Comparison of ENCODE assay signal across 8 cellular contexts in the genomic region with DNA sequence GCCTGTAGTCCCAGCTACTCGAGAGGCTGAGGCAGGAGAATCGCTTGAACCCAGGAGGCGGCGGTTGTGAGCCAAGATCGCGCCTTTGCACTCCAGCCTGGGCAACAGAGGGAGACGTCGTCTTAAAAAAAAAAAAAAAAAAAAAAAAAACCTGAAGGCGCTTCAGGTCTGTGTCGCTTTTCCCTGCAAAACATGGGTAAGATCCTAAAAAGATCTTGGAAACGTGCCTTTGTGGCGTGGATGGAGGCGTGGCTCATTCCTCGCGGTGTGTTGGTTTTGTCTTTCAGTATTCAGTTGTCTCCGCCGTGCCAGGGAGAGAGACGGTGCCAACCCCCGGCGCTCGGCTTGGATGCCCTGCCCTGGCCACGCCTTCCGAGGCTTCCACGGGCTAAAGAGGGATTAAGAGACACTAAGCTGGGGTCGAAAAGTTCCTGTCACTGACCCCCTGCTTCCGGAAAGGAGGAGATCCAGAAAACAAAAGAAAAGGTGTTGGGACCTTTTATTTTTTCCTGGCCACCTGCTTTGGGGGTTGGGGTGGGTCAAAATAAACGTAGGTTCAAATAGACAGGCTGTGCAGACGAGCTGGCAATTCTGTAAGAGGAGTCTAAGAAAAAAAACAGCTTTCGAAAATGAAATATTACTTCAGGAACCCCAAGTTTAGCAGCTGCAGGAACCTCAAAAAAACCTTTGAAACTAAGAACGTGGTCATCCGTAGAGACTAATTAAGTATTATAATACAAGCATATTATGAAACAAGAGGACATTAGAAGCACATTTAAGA. TPM values are rescaled to one million over a fixed set of nuclear protein-coding genes. Genes with fewer than 3 reads are reported as not detected.
DNase-seq lines count a peak whose midpoint lies in the region; ATAC-seq and TF ChIP-seq lines count a peak whose summit lies in the region.

No MANE protein-coding gene starts in this region.

- 2% methylated on average over 31 of the region's 31 CpGs for WGBS in esophagus, 2 donors
- WGBS in aorta, 2 donors = 3% methylated on average over 31 of the region's 31 CpGs

- peaks cover 4% of the 10 kb centered on the region for H3K27me3 Mint-ChIP-seq in CD4-positive, CD25-positive, alpha-beta regulatory T cell
- peaks cover 5% of the 10 kb centered on the region for H3K27me3 Mint-ChIP-seq in activated CD8-positive, alpha-beta T cell treated with anti-CD3 and anti-CD28 coated beads for 36 hours
- peaks cover 0 to 6% (median 0%) of the 10 kb centered on the region in 5 donors for H3K27me3 Mint-ChIP-seq in naive thymus-derived CD8-positive, alpha-beta T cell

- H3K4me3 Mint-ChIP-seq in CD4-positive, CD25-positive, alpha-beta regulatory T cell = peak overlapping the region; percentile 94 to 98 (median 98)
- peak overlapping the region; percentile 98 for H3K4me3 Mint-ChIP-seq in activated CD8-positive, alpha-beta T cell treated with anti-CD3 and anti-CD28 coated beads for 36 hours
- peak overlapping the region; percentile 88 to 99 (median 96) for H3K4me3 Mint-ChIP-seq in naive thymus-derived CD8-positive, alpha-beta T cell

- no peaks in the 10 kb centered on the region for H3K9me3 Mint-ChIP-seq in CD4-positive, CD25-positive, alpha-beta regulatory T cell
- H3K9me3 Mint-ChIP-seq in activated CD8-positive, alpha-beta T cell treated with anti-CD3 and anti-CD28 coated beads for 36 hours = no peaks in the 10 kb centered on the region
- H3K9me3 Mint-ChIP-seq in naive thymus-derived CD8-positive, alpha-beta T cell = no peaks in the 10 kb centered on the region

- no peak for TF ChIP-seq CTCF in activated CD8-positive, alpha-beta T cell treated with anti-CD3 and anti-CD28 coated beads for 36 hours (IDR thresholded peaks at IDR 0.05)

- DNase-seq in CD4-positive, CD25-positive, alpha-beta regulatory T cell = peak; percentile 7 to 40 (median 15)
- DNase-seq in NCI-H226 = peak; percentile 57
- DNase-seq in activated CD8-positive, alpha-beta T cell treated with anti-CD3 and anti-CD28 coated beads for 36 hours = peak; percentile 47
- peak in 3 of 10 donors; percentile 3 to 8 (median 7) for DNase-seq in naive thymus-derived CD8-positive, alpha-beta T cell
- DNase-seq in aorta = peak; percentile 61 to 83
- DNase-seq in DMS114 treated with DMSO at 0.1 percent for 48 hours (lab: John Stamatoyannopoulos, UW; ENCODE audit: unreplicated experiment) = no peak

- CTCF ChIA-PET in activated CD8-positive, alpha-beta T cell treated with anti-CD3 and anti-CD28 coated beads for 36 hours (lab: Charles Lee) = interaction anchor here (0.7 to 1.4 kb wide), 2 partner anchors 37 to 119 kb away, joined by 3 read pairs; no protein-coding TSS in a partner anchor

- H3K36me3 ChIP-seq in CD4-positive, CD25-positive, alpha-beta regulatory T cell (ENCODE audit: control insufficient read depth, insufficient read depth, low read length) = no peaks in the 10 kb centered on the region
- H3K36me3 ChIP-seq in esophagus (ENCODE audit: control insufficient read depth in 2 of 2, insufficient read depth in 2 of 2, low read length in 1 of 2) (no peaks in the 10 kb centered on the region), aorta (ENCODE audit: control insufficient read depth in 1 of 2, insufficient read depth in 2 of 2, low read length in 1 of 2) (no peaks in the 10 kb centered on the region)

- POLR2A ChIA-PET in activated CD8-positive, alpha-beta T cell treated with anti-CD3 and anti-CD28 coated beads for 36 hours (lab: Charles Lee) = interaction anchor here (0.7 to 1.5 kb wide), 4 partner anchors 11 to 151 kb away, joined by 4 to 6 read pairs (median 4); no protein-coding TSS in a partner anchor
- POLR2A ChIA-PET in naive thymus-derived CD8-positive, alpha-beta T cell (lab: Charles Lee) = interaction anchor here (0.7 kb wide), 1 partner anchor 224 kb away, joined by 3 read pairs; no protein-coding TSS in a partner anchor

- H3K4me1 Mint-ChIP-seq in CD4-positive, CD25-positive, alpha-beta regulatory T cell = peaks cover 15 to 38% (median 28%) of the 10 kb centered on the region in 4 donors
- H3K4me1 Mint-ChIP-seq in activated CD8-positive, alpha-beta T cell treated with anti-CD3 and anti-CD28 coated beads for 36 hours (ENCODE audit: low read depth) = peaks cover 30% of the 10 kb centered on the region
- peaks cover 14 to 32% (median 28%) of the 10 kb centered on the region in 4 donors for H3K4me1 Mint-ChIP-seq in naive thymus-derived CD8-positive, alpha-beta T cell

- H3K27ac ChIP-seq in CD4-positive, CD25-positive, alpha-beta regulatory T cell (ENCODE audit: insufficient read depth, low read length, poor library complexity, severe bottlenecking) = no peak overlapping the region
- H3K27ac ChIP-seq in esophagus (ENCODE audit: low read depth in 2 of 2, low read length in 1 of 2) (peak overlapping the region; percentile 79 to 89), aorta (ENCODE audit: low read depth in 1 of 2, low read length in 2 of 2) (no peak overlapping the region)

- intact Hi-C loops in activated CD8-positive, alpha-beta T cell treated with anti-CD3 and anti-CD28 coated beads for 36 hours (cut with micrococcal nuclease) = no loop called here
- intact Hi-C loops in aorta (cut with DNase I) = no loop called here

- peak overlapping the region; percentile 93 for H3K4me3 ChIP-seq in CD4-positive, CD25-positive, alpha-beta regulatory T cell (ENCODE audit: low read depth, low read length)
- H3K4me3 ChIP-seq in esophagus (ENCODE audit: low read depth in 1 of 2, low read length in 2 of 2) = peak overlapping the region; percentile 65 to 93
- H3K4me3 ChIP-seq in aorta (ENCODE audit: low read length in 2 of 2) = peak overlapping the region; percentile 58 to 61

- peaks cover 30% of the 10 kb centered on the region for H3K4me1 ChIP-seq in CD4-positive, CD25-positive, alpha-beta regulatory T cell (ENCODE audit: control insufficient read depth, insufficient read depth, low read length, poor library complexity, severe bottlenecking)
- H3K4me1 ChIP-seq in esophagus (ENCODE audit: control insufficient read depth in 2 of 2, insufficient read depth in 2 of 2, low read length in 1 of 2) (peaks cover 0 to 9% of the 10 kb centered on the region in 2 donors), aorta (ENCODE audit: control insufficient read depth in 1 of 2, insufficient read depth in 2 of 2, low read length in 2 of 2) (no peaks in the 10 kb centered on the region)

- no peaks in the 10 kb centered on the region for H3K36me3 Mint-ChIP-seq in CD4-positive, CD25-positive, alpha-beta regulatory T cell
- H3K36me3 Mint-ChIP-seq in activated CD8-positive, alpha-beta T cell treated with anti-CD3 and anti-CD28 coated beads for 36 hours (ENCODE audit: low read depth) = peaks cover 20% of the 10 kb centered on the region
- no peaks in the 10 kb centered on the region for H3K36me3 Mint-ChIP-seq in naive thymus-derived CD8-positive, alpha-beta T cell

- ATAC-seq in CD4-positive, CD25-positive, alpha-beta regulatory T cell (ENCODE audit: low read depth in 2 of 2) = no peak
- ATAC-seq in GM21447 (IDR thresholded peaks at IDR 0.05; ENCODE audit: unreplicated experiment) (peak; percentile 31), aorta (ENCODE audit: low FRiP score) (peak; percentile 56)
- no peak for ATAC-seq in activated CD8-positive, alpha-beta T cell treated with anti-CD3 and anti-CD28 coated beads for 36 hours
- ATAC-seq in naive thymus-derived CD8-positive, alpha-beta T cell = peak in 1 of 2 donors; percentile 15

- peak overlapping the region; percentile 80 to 94 (median 93) for H3K27ac Mint-ChIP-seq in CD4-positive, CD25-positive, alpha-beta regulatory T cell
- peak overlapping the region; percentile 92 for H3K27ac Mint-ChIP-seq in activated CD8-positive, alpha-beta T cell treated with anti-CD3 and anti-CD28 coated beads for 36 hours
- peak overlapping the region in 8 of 10 donors; percentile 73 to 92 (median 80) for H3K27ac Mint-ChIP-seq in naive thymus-derived CD8-positive, alpha-beta T cell

- H3K9me3 ChIP-seq in CD4-positive, CD25-positive, alpha-beta regulatory T cell (ENCODE audit: control insufficient read depth in 2 of 2, low read length in 2 of 2) = no peaks in the 10 kb centered on the region
- H3K9me3 ChIP-seq in esophagus (ENCODE audit: control insufficient read depth in 2 of 2, insufficient read depth in 1 of 2, low read depth in 1 of 2, low read length in 1 of 2) = no peaks in the 10 kb centered on the region
- H3K9me3 ChIP-seq in aorta (ENCODE audit: control insufficient read depth, low read length) = no peaks in the 10 kb centered on the region

- H3K27me3 ChIP-seq in CD4-positive, CD25-positive, alpha-beta regulatory T cell (ENCODE audit: control insufficient read depth, insufficient read depth, low read length) = no peaks in the 10 kb centered on the region
- H3K27me3 ChIP-seq in esophagus (ENCODE audit: control insufficient read depth in 1 of 2, insufficient read depth in 2 of 2, low read length in 2 of 2) (no peaks in the 10 kb centered on the region), aorta (ENCODE audit: control insufficient read depth in 1 of 2, insufficient read depth in 2 of 2, low read length in 1 of 2) (no peaks in the 10 kb centered on the region)

RNA-seq across cellular contexts. Expression of a gene that starts 1.1 kb away (rescaled TPM):
- 10.7 TPM for total RNA-seq in CD4-positive, CD25-positive, alpha-beta regulatory T cell
- polyA plus RNA-seq in CD4-positive, CD25-positive, alpha-beta regulatory T cell = 10 to 100 TPM; 15.1 to 23.9 (median 22.4) TPM
- total RNA-seq in activated CD8-positive, alpha-beta T cell treated with anti-CD3 and anti-CD28 coated beads for 36 hours = 10 to 100 TPM; 26.8 to 28.1 TPM
- polyA plus RNA-seq in esophagus (10 to 100 TPM in 1 of 2 donors, 1 to 10 TPM in 1; 9.3 to 12.6 TPM), aorta (1 to 10 TPM; 2.0 to 3.6 TPM)
- total RNA-seq in naive thymus-derived CD8-positive, alpha-beta T cell = 1 to 10 TPM; 3.6 to 4.0 TPM
- polyA plus RNA-seq in naive thymus-derived CD8-positive, alpha-beta T cell = 1 to 10 TPM; 2.1 to 5.6 (median 4.1) TPM
- total RNA-seq in aorta = 10 to 100 TPM in 1 of 2 donors, 1 to 10 TPM in 1; 6.1 to 12.1 TPM

Comparison
In these comparisons a context has a peak if more than half of its experiments do, and no peak if none do; other contexts are left out.
1. ATAC-seq: peak in GM21447 (single experiment) and aorta (single experiment); none in CD4-positive, CD25-positive, alpha-beta regulatory T cell (0 of 2) and activated CD8-positive, alpha-beta T cell treated with anti-CD3 and anti-CD28 coated beads for 36 hours (single experiment).
2. H3K27ac ChIP-seq: peak in esophagus (2 of 2); none in CD4-positive, CD25-positive, alpha-beta regulatory T cell (single experiment) and aorta (0 of 2).
3. Peak in every context shown above with its lines, with median percentiles within 50 percentile points of each other: H3K4me3 ChIP-seq, H3K27ac Mint-ChIP-seq and H3K4me3 Mint-ChIP-seq.